Comparison of ENCODE assay signal across 1 cellular context in the genomic region with DNA sequence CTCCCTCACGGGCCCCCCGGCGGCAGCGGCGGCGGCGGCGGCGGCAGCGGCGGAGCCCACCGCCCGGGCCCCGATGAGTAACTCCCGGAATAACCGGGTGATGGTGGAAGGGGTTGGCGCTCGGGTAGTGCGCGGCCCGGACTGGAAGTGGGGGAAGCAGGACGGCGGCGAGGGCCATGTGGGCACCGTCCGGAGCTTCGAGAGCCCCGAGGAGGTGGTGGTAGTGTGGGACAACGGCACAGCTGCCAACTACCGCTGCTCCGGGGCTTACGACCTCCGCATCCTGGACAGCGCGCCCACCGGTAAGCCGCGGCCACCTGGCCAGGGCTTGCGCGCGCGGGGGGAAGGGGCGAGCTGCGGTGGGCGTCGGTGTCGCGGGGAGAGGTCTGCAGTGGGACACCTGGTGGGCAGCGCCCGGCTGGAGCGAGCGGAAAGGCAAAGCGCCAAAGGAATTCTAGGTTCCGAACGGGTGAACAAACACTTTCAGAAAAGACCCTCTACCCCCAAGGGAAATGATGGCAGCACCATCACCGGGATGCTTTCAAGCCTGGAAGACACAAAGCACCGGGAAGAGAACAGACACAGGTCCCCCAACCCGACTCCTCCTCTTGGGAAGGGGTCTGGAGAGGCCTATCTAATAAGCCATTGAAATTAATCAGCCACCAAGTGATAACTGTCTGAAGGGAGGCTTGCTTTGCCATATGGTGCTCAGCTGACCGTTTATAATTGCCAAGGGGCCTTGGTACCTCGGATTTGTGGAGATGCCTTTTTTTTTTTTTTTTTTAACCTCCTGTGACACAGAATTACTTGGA.
TF ChIP-seq lines count a peak whose summit lies in the region.

No MANE protein-coding gene starts in this region.

TF ChIP-seq in HepG2, 621 proteins besides CTCF, POLR2A, EP300 and RAD21 (continues in another document):
- TF ChIP-seq MAZ (IDR thresholded peaks at IDR 0.05; ENCODE audit: borderline replicate concordance, low read depth, low read length) (no peak), MAZ (CRISPR knock-in tag; IDR thresholded peaks at IDR 0.05; ENCODE audit: low read depth) (no peak), XRCC5 (optimal IDR thresholded peaks at IDR 0.05; ENCODE audit: low read length) (peak; percentile 69), RARG (CRISPR knock-in tag; IDR thresholded peaks at IDR 0.05; ENCODE audit: low read depth) (no peak), MYC (CRISPR knock-in tag; IDR thresholded peaks at IDR 0.05; ENCODE audit: borderline replicate concordance) (peak; percentile 36; the same call in 1 of the 2 replicates), ZNF205 (CRISPR knock-in tag; IDR thresholded peaks at IDR 0.05) (no peak), ZNF83 (CRISPR knock-in tag; IDR thresholded peaks at IDR 0.05; ENCODE audit: borderline replicate concordance) (no peak), CBX5 (CRISPR knock-in tag; IDR thresholded peaks at IDR 0.05; ENCODE audit: borderline replicate concordance) (no peak), FLYWCH1 (CRISPR knock-in tag; IDR thresholded peaks at IDR 0.05) (no peak), MATR3 (CRISPR knock-in tag; IDR thresholded peaks at IDR 0.05) (no peak), SNAI1 (CRISPR knock-in tag; IDR thresholded peaks at IDR 0.05; ENCODE audit: borderline replicate concordance) (no peak), NCOA1 (CRISPR knock-in tag; IDR thresholded peaks at IDR 0.05) (no peak), ZNF263 (CRISPR knock-in tag; IDR thresholded peaks at IDR 0.05) (no peak), ZNF557 (CRISPR knock-in tag; IDR thresholded peaks at IDR 0.05) (no peak), ZNF747 (CRISPR knock-in tag; IDR thresholded peaks at IDR 0.05; ENCODE audit: borderline replicate concordance) (no peak), ZMYM4 (CRISPR knock-in tag; IDR thresholded peaks at IDR 0.05) (no peak), EEA1 (CRISPR knock-in tag; IDR thresholded peaks at IDR 0.05; ENCODE audit: borderline replicate concordance) (no peak), ATRX (CRISPR knock-in tag; IDR thresholded peaks at IDR 0.05; ENCODE audit: borderline replicate concordance) (no peak), PPARG (CRISPR knock-in tag; conservative IDR thresholded peaks at IDR 0.05) (no peak), TAF1 (CRISPR knock-in tag; IDR thresholded peaks at IDR 0.05) (no peak), NFE2L2 (IDR thresholded peaks at IDR 0.05; ENCODE audit: low read length) (no peak), ZNF703 (CRISPR knock-in tag; IDR thresholded peaks at IDR 0.05; ENCODE audit: borderline replicate concordance) (no peak), MTA1 (CRISPR knock-in tag; IDR thresholded peaks at IDR 0.05; ENCODE audit: borderline replicate concordance) (no peak), SMARCC2 (IDR thresholded peaks at IDR 0.05) (no peak), NCOA5 (CRISPR knock-in tag; IDR thresholded peaks at IDR 0.05) (no peak), SIN3B (IDR thresholded peaks at IDR 0.05; ENCODE audit: low read length) (no peak), ARNT (IDR thresholded peaks at IDR 0.05) (no peak), KLF12 (CRISPR knock-in tag; IDR thresholded peaks at IDR 0.05; ENCODE audit: borderline replicate concordance) (no peak), ARHGAP35 (CRISPR knock-in tag; IDR thresholded peaks at IDR 0.05; ENCODE audit: borderline replicate concordance) (no peak), ZNF780A (CRISPR knock-in tag; IDR thresholded peaks at IDR 0.05) (no peak), MBNL3 (CRISPR knock-in tag; conservative IDR thresholded peaks at IDR 0.05) (no peak), SYNCRIP (IDR thresholded peaks at IDR 0.05; ENCODE audit: insufficient read depth, low read depth, low read length) (no peak)
- TF ChIP-seq, protein P1, sequence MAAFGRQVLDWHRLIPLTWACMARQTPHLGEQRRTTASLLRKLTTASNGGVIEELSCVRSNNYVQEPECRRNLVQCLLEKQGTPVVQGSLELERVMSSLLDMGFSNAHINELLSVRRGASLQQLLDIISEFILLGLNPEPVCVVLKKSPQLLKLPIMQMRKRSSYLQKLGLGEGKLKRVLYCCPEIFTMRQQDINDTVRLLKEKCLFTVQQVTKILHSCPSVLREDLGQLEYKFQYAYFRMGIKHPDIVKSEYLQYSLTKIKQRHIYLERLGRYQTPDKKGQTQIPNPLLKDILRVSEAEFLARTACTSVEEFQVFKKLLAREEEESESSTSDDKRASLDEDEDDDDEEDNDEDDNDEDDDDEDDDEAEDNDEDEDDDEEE (CRISPR knock-in tag; IDR thresholded peaks at IDR 0.05), result peak; percentile 51; the same call in 1 of the 2 replicates
- TF ChIP-seq, protein P2, sequence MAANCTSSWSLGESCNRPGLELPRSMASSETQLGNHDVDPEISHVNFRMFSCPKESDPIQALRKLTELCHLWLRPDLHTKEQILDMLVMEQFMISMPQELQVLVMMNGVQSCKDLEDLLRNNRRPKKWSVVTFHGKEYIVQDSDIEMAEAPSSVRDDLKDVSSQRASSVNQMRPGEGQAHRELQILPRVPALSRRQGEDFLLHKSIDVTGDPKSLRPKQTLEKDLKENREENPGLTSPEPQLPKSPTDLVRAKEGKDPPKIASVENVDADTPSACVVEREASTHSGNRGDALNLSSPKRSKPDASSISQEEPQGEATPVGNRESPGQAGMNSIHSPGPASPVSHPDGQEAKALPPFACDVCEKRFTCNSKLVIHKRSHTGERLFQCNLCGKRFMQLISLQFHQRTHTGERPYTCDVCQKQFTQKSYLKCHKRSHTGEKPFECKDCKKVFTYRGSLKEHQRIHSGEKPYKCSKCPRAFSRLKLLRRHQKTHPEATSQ (CRISPR knock-in tag; IDR thresholded peaks at IDR 0.05; ENCODE audit: borderline replicate concordance), result no peak
- TF ChIP-seq, protein P3, sequence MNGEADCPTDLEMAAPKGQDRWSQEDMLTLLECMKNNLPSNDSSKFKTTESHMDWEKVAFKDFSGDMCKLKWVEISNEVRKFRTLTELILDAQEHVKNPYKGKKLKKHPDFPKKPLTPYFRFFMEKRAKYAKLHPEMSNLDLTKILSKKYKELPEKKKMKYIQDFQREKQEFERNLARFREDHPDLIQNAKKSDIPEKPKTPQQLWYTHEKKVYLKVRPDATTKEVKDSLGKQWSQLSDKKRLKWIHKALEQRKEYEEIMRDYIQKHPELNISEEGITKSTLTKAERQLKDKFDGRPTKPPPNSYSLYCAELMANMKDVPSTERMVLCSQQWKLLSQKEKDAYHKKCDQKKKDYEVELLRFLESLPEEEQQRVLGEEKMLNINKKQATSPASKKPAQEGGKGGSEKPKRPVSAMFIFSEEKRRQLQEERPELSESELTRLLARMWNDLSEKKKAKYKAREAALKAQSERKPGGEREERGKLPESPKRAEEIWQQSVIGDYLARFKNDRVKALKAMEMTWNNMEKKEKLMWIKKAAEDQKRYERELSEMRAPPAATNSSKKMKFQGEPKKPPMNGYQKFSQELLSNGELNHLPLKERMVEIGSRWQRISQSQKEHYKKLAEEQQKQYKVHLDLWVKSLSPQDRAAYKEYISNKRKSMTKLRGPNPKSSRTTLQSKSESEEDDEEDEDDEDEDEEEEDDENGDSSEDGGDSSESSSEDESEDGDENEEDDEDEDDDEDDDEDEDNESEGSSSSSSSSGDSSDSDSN (CRISPR knock-in tag; IDR thresholded peaks at IDR 0.05), result peak; percentile 53
- TF ChIP-seq, protein P4, sequence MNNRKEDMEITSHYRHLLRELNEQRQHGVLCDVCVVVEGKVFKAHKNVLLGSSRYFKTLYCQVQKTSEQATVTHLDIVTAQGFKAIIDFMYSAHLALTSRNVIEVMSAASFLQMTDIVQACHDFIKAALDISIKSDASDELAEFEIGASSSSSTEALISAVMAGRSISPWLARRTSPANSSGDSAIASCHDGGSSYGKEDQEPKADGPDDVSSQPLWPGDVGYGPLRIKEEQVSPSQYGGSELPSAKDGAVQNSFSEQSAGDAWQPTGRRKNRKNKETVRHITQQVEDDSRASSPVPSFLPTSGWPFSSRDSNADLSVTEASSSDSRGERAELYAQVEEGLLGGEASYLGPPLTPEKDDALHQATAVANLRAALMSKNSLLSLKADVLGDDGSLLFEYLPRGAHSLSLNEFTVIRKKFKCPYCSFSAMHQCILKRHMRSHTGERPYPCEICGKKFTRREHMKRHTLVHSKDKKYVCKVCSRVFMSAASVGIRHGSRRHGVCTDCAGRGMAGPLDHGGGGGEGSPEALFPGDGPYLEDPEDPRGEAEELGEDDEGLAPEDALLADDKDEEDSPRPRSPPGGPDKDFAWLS (CRISPR knock-in tag; IDR thresholded peaks at IDR 0.05; ENCODE audit: borderline replicate concordance), result no peak
- TF ChIP-seq, protein P5, sequence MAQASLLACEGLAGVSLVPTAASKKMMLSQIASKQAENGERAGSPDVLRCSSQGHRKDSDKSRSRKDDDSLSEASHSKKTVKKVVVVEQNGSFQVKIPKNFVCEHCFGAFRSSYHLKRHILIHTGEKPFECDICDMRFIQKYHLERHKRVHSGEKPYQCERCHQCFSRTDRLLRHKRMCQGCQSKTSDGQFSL (CRISPR knock-in tag; IDR thresholded peaks at IDR 0.05), result no peak
- TF ChIP-seq, protein P6, sequence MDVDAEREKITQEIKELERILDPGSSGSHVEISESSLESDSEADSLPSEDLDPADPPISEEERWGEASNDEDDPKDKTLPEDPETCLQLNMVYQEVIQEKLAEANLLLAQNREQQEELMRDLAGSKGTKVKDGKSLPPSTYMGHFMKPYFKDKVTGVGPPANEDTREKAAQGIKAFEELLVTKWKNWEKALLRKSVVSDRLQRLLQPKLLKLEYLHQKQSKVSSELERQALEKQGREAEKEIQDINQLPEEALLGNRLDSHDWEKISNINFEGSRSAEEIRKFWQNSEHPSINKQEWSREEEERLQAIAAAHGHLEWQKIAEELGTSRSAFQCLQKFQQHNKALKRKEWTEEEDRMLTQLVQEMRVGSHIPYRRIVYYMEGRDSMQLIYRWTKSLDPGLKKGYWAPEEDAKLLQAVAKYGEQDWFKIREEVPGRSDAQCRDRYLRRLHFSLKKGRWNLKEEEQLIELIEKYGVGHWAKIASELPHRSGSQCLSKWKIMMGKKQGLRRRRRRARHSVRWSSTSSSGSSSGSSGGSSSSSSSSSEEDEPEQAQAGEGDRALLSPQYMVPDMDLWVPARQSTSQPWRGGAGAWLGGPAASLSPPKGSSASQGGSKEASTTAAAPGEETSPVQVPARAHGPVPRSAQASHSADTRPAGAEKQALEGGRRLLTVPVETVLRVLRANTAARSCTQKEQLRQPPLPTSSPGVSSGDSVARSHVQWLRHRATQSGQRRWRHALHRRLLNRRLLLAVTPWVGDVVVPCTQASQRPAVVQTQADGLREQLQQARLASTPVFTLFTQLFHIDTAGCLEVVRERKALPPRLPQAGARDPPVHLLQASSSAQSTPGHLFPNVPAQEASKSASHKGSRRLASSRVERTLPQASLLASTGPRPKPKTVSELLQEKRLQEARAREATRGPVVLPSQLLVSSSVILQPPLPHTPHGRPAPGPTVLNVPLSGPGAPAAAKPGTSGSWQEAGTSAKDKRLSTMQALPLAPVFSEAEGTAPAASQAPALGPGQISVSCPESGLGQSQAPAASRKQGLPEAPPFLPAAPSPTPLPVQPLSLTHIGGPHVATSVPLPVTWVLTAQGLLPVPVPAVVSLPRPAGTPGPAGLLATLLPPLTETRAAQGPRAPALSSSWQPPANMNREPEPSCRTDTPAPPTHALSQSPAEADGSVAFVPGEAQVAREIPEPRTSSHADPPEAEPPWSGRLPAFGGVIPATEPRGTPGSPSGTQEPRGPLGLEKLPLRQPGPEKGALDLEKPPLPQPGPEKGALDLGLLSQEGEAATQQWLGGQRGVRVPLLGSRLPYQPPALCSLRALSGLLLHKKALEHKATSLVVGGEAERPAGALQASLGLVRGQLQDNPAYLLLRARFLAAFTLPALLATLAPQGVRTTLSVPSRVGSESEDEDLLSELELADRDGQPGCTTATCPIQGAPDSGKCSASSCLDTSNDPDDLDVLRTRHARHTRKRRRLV (CRISPR knock-in tag; IDR thresholded peaks at IDR 0.05), result no peak
- TF ChIP-seq, protein P7, sequence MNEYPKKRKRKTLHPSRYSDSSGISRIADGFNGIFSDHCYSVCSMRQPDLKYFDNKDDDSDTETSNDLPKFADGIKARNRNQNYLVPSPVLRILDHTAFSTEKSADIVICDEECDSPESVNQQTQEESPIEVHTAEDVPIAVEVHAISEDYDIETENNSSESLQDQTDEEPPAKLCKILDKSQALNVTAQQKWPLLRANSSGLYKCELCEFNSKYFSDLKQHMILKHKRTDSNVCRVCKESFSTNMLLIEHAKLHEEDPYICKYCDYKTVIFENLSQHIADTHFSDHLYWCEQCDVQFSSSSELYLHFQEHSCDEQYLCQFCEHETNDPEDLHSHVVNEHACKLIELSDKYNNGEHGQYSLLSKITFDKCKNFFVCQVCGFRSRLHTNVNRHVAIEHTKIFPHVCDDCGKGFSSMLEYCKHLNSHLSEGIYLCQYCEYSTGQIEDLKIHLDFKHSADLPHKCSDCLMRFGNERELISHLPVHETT (CRISPR knock-in tag; conservative IDR thresholded peaks at IDR 0.05), result no peak
- TF ChIP-seq, protein P8, sequence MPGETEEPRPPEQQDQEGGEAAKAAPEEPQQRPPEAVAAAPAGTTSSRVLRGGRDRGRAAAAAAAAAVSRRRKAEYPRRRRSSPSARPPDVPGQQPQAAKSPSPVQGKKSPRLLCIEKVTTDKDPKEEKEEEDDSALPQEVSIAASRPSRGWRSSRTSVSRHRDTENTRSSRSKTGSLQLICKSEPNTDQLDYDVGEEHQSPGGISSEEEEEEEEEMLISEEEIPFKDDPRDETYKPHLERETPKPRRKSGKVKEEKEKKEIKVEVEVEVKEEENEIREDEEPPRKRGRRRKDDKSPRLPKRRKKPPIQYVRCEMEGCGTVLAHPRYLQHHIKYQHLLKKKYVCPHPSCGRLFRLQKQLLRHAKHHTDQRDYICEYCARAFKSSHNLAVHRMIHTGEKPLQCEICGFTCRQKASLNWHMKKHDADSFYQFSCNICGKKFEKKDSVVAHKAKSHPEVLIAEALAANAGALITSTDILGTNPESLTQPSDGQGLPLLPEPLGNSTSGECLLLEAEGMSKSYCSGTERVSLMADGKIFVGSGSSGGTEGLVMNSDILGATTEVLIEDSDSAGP (CRISPR knock-in tag; IDR thresholded peaks at IDR 0.05; ENCODE audit: borderline replicate concordance), result peak; percentile 59; the same call in 1 of the 2 replicates
- TF ChIP-seq, protein P9, sequence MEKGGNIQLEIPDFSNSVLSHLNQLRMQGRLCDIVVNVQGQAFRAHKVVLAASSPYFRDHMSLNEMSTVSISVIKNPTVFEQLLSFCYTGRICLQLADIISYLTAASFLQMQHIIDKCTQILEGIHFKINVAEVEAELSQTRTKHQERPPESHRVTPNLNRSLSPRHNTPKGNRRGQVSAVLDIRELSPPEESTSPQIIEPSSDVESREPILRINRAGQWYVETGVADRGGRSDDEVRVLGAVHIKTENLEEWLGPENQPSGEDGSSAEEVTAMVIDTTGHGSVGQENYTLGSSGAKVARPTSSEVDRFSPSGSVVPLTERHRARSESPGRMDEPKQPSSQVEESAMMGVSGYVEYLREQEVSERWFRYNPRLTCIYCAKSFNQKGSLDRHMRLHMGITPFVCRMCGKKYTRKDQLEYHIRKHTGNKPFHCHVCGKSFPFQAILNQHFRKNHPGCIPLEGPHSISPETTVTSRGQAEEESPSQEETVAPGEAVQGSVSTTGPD (CRISPR knock-in tag; IDR thresholded peaks at IDR 0.05), result no peak
- TF ChIP-seq, protein P10, sequence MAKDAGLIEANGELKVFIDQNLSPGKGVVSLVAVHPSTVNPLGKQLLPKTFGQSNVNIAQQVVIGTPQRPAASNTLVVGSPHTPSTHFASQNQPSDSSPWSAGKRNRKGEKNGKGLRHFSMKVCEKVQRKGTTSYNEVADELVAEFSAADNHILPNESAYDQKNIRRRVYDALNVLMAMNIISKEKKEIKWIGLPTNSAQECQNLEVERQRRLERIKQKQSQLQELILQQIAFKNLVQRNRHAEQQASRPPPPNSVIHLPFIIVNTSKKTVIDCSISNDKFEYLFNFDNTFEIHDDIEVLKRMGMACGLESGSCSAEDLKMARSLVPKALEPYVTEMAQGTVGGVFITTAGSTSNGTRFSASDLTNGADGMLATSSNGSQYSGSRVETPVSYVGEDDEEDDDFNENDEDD (CRISPR knock-in tag; IDR thresholded peaks at IDR 0.05; ENCODE audit: borderline replicate concordance), result no peak
- TF ChIP-seq, protein P11, sequence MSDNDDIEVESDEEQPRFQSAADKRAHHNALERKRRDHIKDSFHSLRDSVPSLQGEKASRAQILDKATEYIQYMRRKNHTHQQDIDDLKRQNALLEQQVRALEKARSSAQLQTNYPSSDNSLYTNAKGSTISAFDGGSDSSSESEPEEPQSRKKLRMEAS (IDR thresholded peaks at IDR 0.05), result 0 out of 2 replicates have a peak, but pooled peaks have one; percentile 34
